ENCODE assay signal across 2 cellular contexts in genomic region chr4:154727540-154727939, GRCh38.
TF ChIP-seq lines count a peak whose summit lies in the region.

No MANE protein-coding gene starts in this region.

TF ChIP-seq in HepG2, 621 proteins besides CTCF, POLR2A, EP300 and RAD21:
- TF ChIP-seq SOX13 (IDR thresholded peaks at IDR 0.05) (no peak), SOX13 (CRISPR knock-in tag; conservative IDR thresholded peaks at IDR 0.05 in 1 of 2, IDR thresholded peaks at IDR 0.05 in 1 of 2) (peak in 1 of 2 experiments; percentile 21; a peak in 1 of 4 replicates), RFX3 (CRISPR knock-in tag; IDR thresholded peaks at IDR 0.05) (peak; percentile 53; the same call in 1 of the 2 replicates), ZMYM2 (CRISPR knock-in tag; IDR thresholded peaks at IDR 0.05) (no peak), KAT7 (CRISPR knock-in tag; IDR thresholded peaks at IDR 0.05; ENCODE audit: borderline replicate concordance) (no peak), RARA (CRISPR knock-in tag; IDR thresholded peaks at IDR 0.05) (peak; percentile 53), ZNF331 (CRISPR knock-in tag; IDR thresholded peaks at IDR 0.05) (no peak), HNF4A (CRISPR knock-in tag; IDR thresholded peaks at IDR 0.05) (peak; percentile 27; the same call in 1 of the 2 replicates), TFAP4 (IDR thresholded peaks at IDR 0.05; ENCODE audit: borderline replicate concordance, low read depth) (0 out of 2 replicates have a peak, but pooled peaks have one; percentile 10), RFX1 (IDR thresholded peaks at IDR 0.05) (peak; percentile 36; the same call in 1 of the 2 replicates), MIXL1 (CRISPR knock-in tag; IDR thresholded peaks at IDR 0.05) (0 out of 2 replicates have a peak, but pooled peaks have one; percentile 32), ZNF383 (CRISPR knock-in tag; IDR thresholded peaks at IDR 0.05; ENCODE audit: borderline replicate concordance) (no peak), ATF5 (CRISPR knock-in tag; IDR thresholded peaks at IDR 0.05; ENCODE audit: low read depth) (no peak)
TF ChIP-seq in HepG2: peak in this region for 7.

TF ChIP-seq in neural cell, 6 proteins besides CTCF, POLR2A, EP300 and RAD21:
- TF ChIP-seq POLR2AphosphoS5 (IDR thresholded peaks at IDR 0.05) (peak; percentile 82), TAF1 (IDR thresholded peaks at IDR 0.05; ENCODE audit: low read depth) (no peak), REST (IDR thresholded peaks at IDR 0.05; ENCODE audit: borderline replicate concordance) (peak; percentile 88)
